Comparison of ENCODE assay signal across 10 cellular contexts in genomic region chr11:134014502-134014901, GRCh38. TPM values are rescaled to one million over a fixed set of nuclear protein-coding genes. Genes with fewer than 3 reads are reported as not detected.
DNase-seq lines count a peak whose midpoint lies in the region; ATAC-seq and TF ChIP-seq lines count a peak whose summit lies in the region.
"Had no signal": no experiment of that assay in that cellular context is flagged by ENCODE, and none has a peak within 500 bp of the region (broad histone marks: within the 10 kb centered on the region; RNA-seq: fewer than 3 reads in every experiment).

No MANE protein-coding gene starts in this region.

- no peaks in the 10 kb centered on the region for H3K9me3 Mint-ChIP-seq in stimulated activated effector memory CD8-positive, alpha-beta T cell treated with anti-CD3 and anti-CD28 coated beads, Interleukin-12 subunit alpha, Interleukin-12 subunit beta, amount 100 ng/mL, for 72 hours
- H3K9me3 Mint-ChIP-seq: dendritic cell treated with granulocyte-macrophage colony-stimulating factor and Interleukin-4, amounts not matched to agents 40 ng/mL and 50 ng/mL, for 4 days had no signal

- no peaks in the 10 kb centered on the region for H3K36me3 ChIP-seq in A673 (ENCODE audit: insufficient read depth, low read length, poor library complexity, severe bottlenecking)
- no peaks in the 10 kb centered on the region for H3K36me3 ChIP-seq in RWPE2 (ENCODE audit: low read depth)

- BruUV-seq in A673 (replicated peaks; lab: Mats Ljungman, UMichigan) = no TSS peak

- TF ChIP-seq CTCF in A673 (conservative IDR thresholded peaks at IDR 0.05; ENCODE audit: low read depth, low read length) (peak; percentile 27; the same call in 1 of the 2 replicates), GM12875 (IDR thresholded peaks at IDR 0.05; ENCODE audit: borderline replicate concordance, insufficient read depth, low read depth, low read length) (peak; percentile 19; the same call in 1 of the 2 replicates), RWPE2 (IDR thresholded peaks at IDR 0.05; ENCODE audit: poor library complexity, severe bottlenecking) (peak; percentile 10)

- no peaks in the 10 kb centered on the region for H3K36me3 Mint-ChIP-seq in stimulated activated effector memory CD8-positive, alpha-beta T cell treated with anti-CD3 and anti-CD28 coated beads, Interleukin-12 subunit alpha, Interleukin-12 subunit beta, amount 100 ng/mL, for 72 hours

- H3K4me3 Mint-ChIP-seq in stimulated activated effector memory CD8-positive, alpha-beta T cell treated with anti-CD3 and anti-CD28 coated beads, Interleukin-12 subunit alpha, Interleukin-12 subunit beta, amount 100 ng/mL, for 72 hours = no peak overlapping the region
- H3K4me3 Mint-ChIP-seq: dendritic cell treated with granulocyte-macrophage colony-stimulating factor and Interleukin-4, amounts not matched to agents 40 ng/mL and 50 ng/mL, for 4 days had no signal

- H3K4me3 ChIP-seq in A673 (ENCODE audit: low read depth, low read length, poor library complexity, severe bottlenecking) = no peak overlapping the region
- H3K4me3 ChIP-seq in GM12875 (ENCODE audit: low read depth, low read length) = no peak overlapping the region
- H3K4me3 ChIP-seq in RWPE2 (ENCODE audit: severe bottlenecking) = no peak overlapping the region

- POLR2A ChIA-PET in A673 (lab: Charles Lee; ENCODE audit: low non-redundant PET) = no interaction called here

- DNase-seq in A673 (ENCODE audit: low spot score) (no peak), RWPE2 (ENCODE audit: low spot score) (no peak), Right ventricle myocardium superior (no peak), globus pallidus (ENCODE audit: low spot score) (no peak), HPDE6-E6E7 (ENCODE audit: extremely low spot score) (no peak)
- DNase-seq in stimulated activated effector memory CD8-positive, alpha-beta T cell treated with anti-CD3 and anti-CD28 coated beads, Interleukin-12 subunit alpha, Interleukin-12 subunit beta, amount 100 ng/mL, for 72 hours (ENCODE audit: low spot score in 2 of 2) = no peak
- DNase-seq: trophoblast cell had no signal

- H3K27me3 ChIP-seq in A673 (replicated peaks; ENCODE audit: insufficient read depth, low read depth, low read length, poor library complexity) (peaks cover 60% of the 10 kb centered on the region), RWPE2 (ENCODE audit: insufficient read depth, poor library complexity, severe bottlenecking) (peaks cover 4% of the 10 kb centered on the region)

- CTCF ChIA-PET in A673 (lab: Charles Lee) = no interaction called here

- intact Hi-C loops in A673 (cut with micrococcal nuclease; ENCODE audit: unreplicated experiment) (no loop called here), Right ventricle myocardium superior (cut with DNase I) (no loop called here)

- H3K27ac Mint-ChIP-seq in stimulated activated effector memory CD8-positive, alpha-beta T cell treated with anti-CD3 and anti-CD28 coated beads, Interleukin-12 subunit alpha, Interleukin-12 subunit beta, amount 100 ng/mL, for 72 hours = no peak overlapping the region
- H3K27ac Mint-ChIP-seq: dendritic cell treated with granulocyte-macrophage colony-stimulating factor and Interleukin-4, amounts not matched to agents 40 ng/mL and 50 ng/mL, for 4 days had no signal

- peak; percentile 33; the same call in 1 of the 3 replicates for ATAC-seq in RWPE2 (ENCODE audit: low read depth)
- ATAC-seq in Right ventricle myocardium superior (ENCODE audit: poor library complexity) = peak; percentile 83
- no peak for ATAC-seq in stimulated activated effector memory CD8-positive, alpha-beta T cell treated with anti-CD3 and anti-CD28 coated beads, Interleukin-12 subunit alpha, Interleukin-12 subunit beta, amount 100 ng/mL, for 72 hours
- ATAC-seq in HG02678 (IDR thresholded peaks at IDR 0.05; ENCODE audit: unreplicated experiment) = no peak

- H3K4me1 Mint-ChIP-seq in stimulated activated effector memory CD8-positive, alpha-beta T cell treated with anti-CD3 and anti-CD28 coated beads, Interleukin-12 subunit alpha, Interleukin-12 subunit beta, amount 100 ng/mL, for 72 hours = no peaks in the 10 kb centered on the region

- H3K4me1 ChIP-seq in A673 (ENCODE audit: insufficient read depth, low read length, poor library complexity, severe bottlenecking) (no peaks in the 10 kb centered on the region), RWPE2 (ENCODE audit: insufficient read depth, poor library complexity, severe bottlenecking) (no peaks in the 10 kb centered on the region)

- no peak overlapping the region for H3K27ac ChIP-seq in A673 (ENCODE audit: low read depth, low read length, poor library complexity, severe bottlenecking)
- no peak overlapping the region for H3K27ac ChIP-seq in RWPE2 (ENCODE audit: poor library complexity, severe bottlenecking)

- H3K9me3 ChIP-seq in A673 (ENCODE audit: low read depth, low read length, poor library complexity, severe bottlenecking) (no peaks in the 10 kb centered on the region), RWPE2 (ENCODE audit: severe bottlenecking) (no peaks in the 10 kb centered on the region)

RNA-seq across cellular contexts. Expression of gene JAM3, which starts 54.4 kb away (rescaled TPM):
- total RNA-seq in A673 (2021) (9.0 and 14.5 TPM in 2 replicates), Right ventricle myocardium superior (23.1 TPM)

RNA-seq across cellular contexts. Expression of gene IGSF9B, which starts 57.7 kb away (rescaled TPM):
- total RNA-seq in A673 (2021) (10.1 and 14.2 TPM in 2 replicates), Right ventricle myocardium superior (38.9 TPM)

Comparison
In these comparisons a context has a peak if more than half of its experiments do, and no peak if none do; other contexts are left out.
1. ATAC-seq: peak in RWPE2 (single experiment) and Right ventricle myocardium superior (single experiment); none in stimulated activated effector memory CD8-positive, alpha-beta T cell treated with anti-CD3 and anti-CD28 coated beads, Interleukin-12 subunit alpha, Interleukin-12 subunit beta, amount 100 ng/mL, for 72 hours (single experiment) and HG02678 (single experiment).
2. Peak in every context shown above with its lines, with median percentiles within 50 percentile points of each other: CTCF ChIP-seq.